In the genomic region with DNA sequence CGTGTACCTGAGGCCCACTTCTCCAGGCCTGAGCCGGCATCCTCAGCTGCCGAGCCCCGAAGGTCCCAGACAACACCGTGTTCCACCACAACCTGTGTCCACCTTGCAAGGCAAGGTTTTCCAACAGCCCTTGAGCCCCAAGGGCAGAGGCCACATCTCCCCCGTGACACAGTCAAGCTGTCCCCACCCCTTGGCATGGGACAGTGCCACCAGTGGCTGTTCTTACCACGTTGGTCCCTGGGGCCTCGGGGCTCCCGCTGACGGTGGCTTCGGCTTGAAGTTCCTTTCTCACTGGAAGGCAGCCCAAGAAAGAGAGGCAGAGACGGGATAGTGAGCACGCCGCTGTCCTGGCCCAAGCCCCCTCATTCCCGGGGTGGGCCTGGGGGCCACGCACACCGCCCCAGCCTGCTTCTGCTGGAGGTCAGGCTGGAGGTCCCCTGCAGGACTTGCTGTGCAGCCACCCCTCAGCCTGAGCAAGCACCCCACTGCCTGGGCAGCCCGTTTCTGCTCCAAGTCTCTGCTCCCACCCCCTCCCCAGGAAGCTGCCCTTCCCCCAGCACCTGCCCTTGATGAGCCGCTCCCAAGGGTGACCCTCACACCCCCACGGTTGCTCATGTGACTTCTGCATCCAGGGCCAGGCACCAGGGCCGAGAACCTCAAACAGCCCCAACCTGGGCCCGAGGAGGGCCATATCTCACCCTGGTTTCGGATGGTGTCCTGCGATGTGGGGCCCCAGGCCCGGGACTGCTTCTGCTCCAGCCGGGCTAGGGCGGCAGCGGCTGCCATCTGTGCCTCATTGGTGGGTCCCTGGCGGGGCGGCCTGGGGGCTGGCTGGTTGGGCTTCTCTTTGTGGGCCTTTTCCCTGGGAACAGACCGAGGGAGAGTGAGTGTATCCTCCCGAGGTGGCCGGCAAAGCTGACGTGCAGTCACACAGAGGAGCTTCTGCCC, we compare ENCODE assay signal across 12 cellular contexts.
"Had no signal": no experiment of that assay in that cellular context is flagged by ENCODE, and none has a peak within 500 bp of the region (broad histone marks: within the 10 kb centered on the region; RNA-seq: fewer than 3 reads in every experiment).

No MANE protein-coding gene starts in this region.

- FAIRE-seq: frontal cortex, kidney, small intestine had no signal

- H3K4me3 Mint-ChIP-seq: activated naive CD8-positive, alpha-beta T cell treated with anti-CD3 and anti-CD28 coated beads, Interleukin-2, amount 10 ng/mL, durations not matched to agents 7 days and 5 days; mesothelial cell of epicardium had no signal

- H3K27me3 Mint-ChIP-seq: activated naive CD8-positive, alpha-beta T cell treated with anti-CD3 and anti-CD28 coated beads, Interleukin-2, amount 10 ng/mL, durations not matched to agents 7 days and 5 days had no signal

- H3K36me3 ChIP-seq: uterus had no signal

- H3K9me3 Mint-ChIP-seq: activated naive CD8-positive, alpha-beta T cell treated with anti-CD3 and anti-CD28 coated beads, Interleukin-2, amount 10 ng/mL, durations not matched to agents 7 days and 5 days; mesothelial cell of epicardium had no signal

- H3K4me3 ChIP-seq: tibial artery, uterus had no signal

- H3K27ac Mint-ChIP-seq: activated naive CD8-positive, alpha-beta T cell treated with anti-CD3 and anti-CD28 coated beads, Interleukin-2, amount 10 ng/mL, durations not matched to agents 7 days and 5 days; mesothelial cell of epicardium had no signal

- H3K9me3 ChIP-seq: tibial artery, uterus had no signal

- DNase-seq: activated CD4-positive, alpha-beta T cell treated with anti-CD3 and anti-CD28 coated beads for 1 hour; activated CD4-positive, alpha-beta T cell treated with anti-CD3 and anti-CD28 coated beads, Interleukin-2, amount 50 U/mL, for 48 hours; activated naive CD8-positive, alpha-beta T cell treated with anti-CD3 and anti-CD28 coated beads, Interleukin-2, amount 10 ng/mL, durations not matched to agents 7 days and 5 days; central memory CD4-positive, alpha-beta T cell; cortex of kidney; effector memory CD4-positive, alpha-beta T cell; kidney; small intestine; tibial artery; uterus had no signal

- H3K27me3 ChIP-seq: tibial artery, uterus had no signal

- H3K27ac ChIP-seq: tibial artery had no signal
